Comparison of ENCODE assay signal across 9 cellular contexts in the genomic region with DNA sequence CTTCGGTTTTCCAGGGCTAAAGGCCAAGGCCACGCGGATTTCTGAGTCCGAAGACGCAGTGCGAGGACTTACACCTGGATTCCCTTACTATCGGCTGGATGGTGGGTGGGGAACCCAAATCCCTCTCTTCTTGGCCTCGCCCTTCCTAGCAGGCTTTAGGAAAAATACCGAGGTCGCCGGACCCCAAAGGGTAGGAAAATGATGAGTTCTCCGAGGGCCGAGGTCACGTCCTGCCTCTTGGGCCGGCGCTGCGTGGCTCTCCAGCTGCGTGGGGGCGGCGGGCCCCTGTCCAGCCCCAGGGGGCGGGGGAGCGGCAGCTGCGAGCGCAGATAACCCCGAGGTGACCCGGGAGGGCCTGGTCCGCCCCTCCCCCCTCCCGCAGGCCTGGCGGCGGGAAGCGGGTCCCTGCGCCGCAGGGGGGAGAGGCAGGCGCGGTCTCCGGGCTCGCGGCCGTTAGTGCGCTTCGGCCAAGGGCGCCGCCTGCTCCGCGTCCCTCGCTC. TPM values are rescaled to one million over a fixed set of nuclear protein-coding genes. Genes with fewer than 3 reads are reported as not detected.
DNase-seq lines count a peak whose midpoint lies in the region; ATAC-seq and TF ChIP-seq lines count a peak whose summit lies in the region.
"Had no signal": no experiment of that assay in that cellular context is flagged by ENCODE, and none has a peak within 500 bp of the region (broad histone marks: within the 10 kb centered on the region; RNA-seq: fewer than 3 reads in every experiment).

No MANE protein-coding gene starts in this region.

- no peak for DNase-seq in CD8-positive, alpha-beta memory T cell
- DNase-seq in GM23338 (ENCODE audit: low spot score) (peak; percentile 42), NCI-H128 (lab: John Stamatoyannopoulos, UW; ENCODE audit: unreplicated experiment) (no peak), NCI-H446 (lab: John Stamatoyannopoulos, UW) (no peak)
- no peak for DNase-seq in naive thymus-derived CD4-positive, alpha-beta T cell
- no peak for DNase-seq in stimulated activated CD4-positive, alpha-beta T cell treated with anti-CD3 and anti-CD28 coated beads, Interleukin-2, amount 100 ng/mL, for 48 hours

- POLR2A ChIA-PET in CD8-positive, alpha-beta memory T cell (lab: Charles Lee): no interaction called here
- POLR2A ChIA-PET in naive thymus-derived CD4-positive, alpha-beta T cell (lab: Charles Lee): no interaction called here

- no peak for TF ChIP-seq CTCF in GM23338 (conservative IDR thresholded peaks at IDR 0.05; ENCODE audit: low read depth in 2 of 2)

- H3K9me3 ChIP-seq in CD8-positive, alpha-beta memory T cell (ENCODE audit: low read length): no peaks in the 10 kb centered on the region
- no peaks in the 10 kb centered on the region for H3K9me3 ChIP-seq in naive thymus-derived CD4-positive, alpha-beta T cell (ENCODE audit: control insufficient read depth in 2 of 3, low read length in 3 of 3)

- peaks cover 60% of the 10 kb centered on the region for H3K27me3 ChIP-seq in CD8-positive, alpha-beta memory T cell (ENCODE audit: insufficient read depth, low read length, poor library complexity, severe bottlenecking)
- H3K27me3 ChIP-seq in GM23338 (ENCODE audit: insufficient read depth): peaks cover 100% of the 10 kb centered on the region
- peaks cover 26 to 45% of the 10 kb centered on the region in 2 donors for H3K27me3 ChIP-seq in naive thymus-derived CD4-positive, alpha-beta T cell (ENCODE audit: control insufficient read depth in 2 of 2, insufficient read depth in 2 of 2, low read length in 2 of 2)

- peak overlapping the region; percentile 61 to 88 (median 71) for H3K4me3 Mint-ChIP-seq in CD8-positive, alpha-beta memory T cell
- H3K4me3 Mint-ChIP-seq in GM23338: peak overlapping the region; percentile 75
- peak overlapping the region; percentile 67 for H3K4me3 Mint-ChIP-seq in activated T-helper 17 cell treated with anti-CD3 and anti-CD28 coated beads, Interleukin-2, amount 50 U/mL, for 72 hours
- H3K4me3 Mint-ChIP-seq in naive thymus-derived CD4-positive, alpha-beta T cell: peak overlapping the region; percentile 55 to 79 (median 71)

- peak overlapping the region; percentile 87 for H3K4me2 ChIP-seq in GM23338

- intact Hi-C loops in naive thymus-derived CD4-positive, alpha-beta T cell (cut with micrococcal nuclease): loop anchor here (1.0 to 10.0 kb wide), 4 partner anchors 10 to 488 kb away; partner anchors contain the start of gene BUB3 (in 1 of the 2)

- ATAC-seq in GM23338 (peak; percentile 3), HG02970 (IDR thresholded peaks at IDR 0.05; ENCODE audit: low FRiP score, unreplicated experiment) (no peak)
- ATAC-seq in activated T-helper 17 cell treated with anti-CD3 and anti-CD28 coated beads, Interleukin-2, amount 50 U/mL, for 72 hours (replicated peaks): no peak
- ATAC-seq in naive thymus-derived CD4-positive, alpha-beta T cell: no peak

- H3K36me3 Mint-ChIP-seq in CD8-positive, alpha-beta memory T cell: no peaks in the 10 kb centered on the region
- H3K36me3 Mint-ChIP-seq in GM23338 (ENCODE audit: low read depth): no peaks in the 10 kb centered on the region; the same call in 2 of the 3 replicates
- peaks cover 19% of the 10 kb centered on the region for H3K36me3 Mint-ChIP-seq in activated T-helper 17 cell treated with anti-CD3 and anti-CD28 coated beads, Interleukin-2, amount 50 U/mL, for 72 hours (ENCODE audit: low read depth)
- peaks cover 0 to 4% (median 0%) of the 10 kb centered on the region in 5 donors for H3K36me3 Mint-ChIP-seq in naive thymus-derived CD4-positive, alpha-beta T cell

- CTCF ChIA-PET in CD8-positive, alpha-beta memory T cell (lab: Charles Lee): interaction anchor here (2.2 to 2.3 kb wide), 2 partner anchors 11 to 424 kb away, joined by 9 to 27 read pairs; no protein-coding TSS in a partner anchor
- CTCF ChIA-PET in naive thymus-derived CD4-positive, alpha-beta T cell (lab: Charles Lee): interaction anchor here (0.6 to 2.1 kb wide), 5 partner anchors 23 to 1289 kb away, joined by 3 to 10 read pairs (median 3); no protein-coding TSS in a partner anchor

- H4K20me1 ChIP-seq in GM23338 (replicated peaks; ENCODE audit: insufficient read depth): peaks cover 5% of the 10 kb centered on the region

- no peaks in the 10 kb centered on the region for H3K79me2 ChIP-seq in GM23338 (replicated peaks; ENCODE audit: insufficient read depth)

- H3F3A ChIP-seq in GM23338 (replicated peaks; ENCODE audit: low read depth): peaks cover 24% of the 10 kb centered on the region; the same call in 1 of the 2 replicates

- H3K9me3 Mint-ChIP-seq in CD8-positive, alpha-beta memory T cell: peaks cover 0 to 2% (median 0%) of the 10 kb centered on the region in 5 donors
- H3K9me3 Mint-ChIP-seq in GM23338: peaks cover 12% of the 10 kb centered on the region
- no peaks in the 10 kb centered on the region for H3K9me3 Mint-ChIP-seq in activated T-helper 17 cell treated with anti-CD3 and anti-CD28 coated beads, Interleukin-2, amount 50 U/mL, for 72 hours
- H3K9me3 Mint-ChIP-seq in naive thymus-derived CD4-positive, alpha-beta T cell: peaks cover 0 to 3% (median 0%) of the 10 kb centered on the region in 11 donors

- H3K9me2 ChIP-seq in GM23338 (ENCODE audit: insufficient read depth): no peaks in the 10 kb centered on the region

- peaks cover 47% of the 10 kb centered on the region for H3K4me1 ChIP-seq in CD8-positive, alpha-beta memory T cell (ENCODE audit: insufficient read depth, low read length)
- peaks cover 28% of the 10 kb centered on the region for H3K4me1 ChIP-seq in GM23338 (ENCODE audit: insufficient read depth)
- H3K4me1 ChIP-seq in naive thymus-derived CD4-positive, alpha-beta T cell (ENCODE audit: control insufficient read depth in 2 of 2, insufficient read depth in 2 of 2, low read length in 2 of 2): peaks cover 23 to 52% of the 10 kb centered on the region in 2 donors

- H3K4me3 ChIP-seq in CD8-positive, alpha-beta memory T cell (ENCODE audit: low read length): peak overlapping the region; percentile 50
- H3K4me3 ChIP-seq in GM23338: peak overlapping the region; percentile 57
- H3K4me3 ChIP-seq in naive thymus-derived CD4-positive, alpha-beta T cell (ENCODE audit: low read length): peak overlapping the region; percentile 43

- H3K36me3 ChIP-seq in CD8-positive, alpha-beta memory T cell (ENCODE audit: insufficient read depth, low read length): no peaks in the 10 kb centered on the region
- no peaks in the 10 kb centered on the region for H3K36me3 ChIP-seq in GM23338 (ENCODE audit: insufficient read depth)
- no peaks in the 10 kb centered on the region for H3K36me3 ChIP-seq in naive thymus-derived CD4-positive, alpha-beta T cell (ENCODE audit: control insufficient read depth in 2 of 3, insufficient read depth in 3 of 3, low read length in 3 of 3)

- H2AFZ ChIP-seq in GM23338: peak overlapping the region; percentile 83; the same call in 1 of the 2 replicates

- peaks cover 37 to 57% (median 38%) of the 10 kb centered on the region in 3 donors for H3K4me1 Mint-ChIP-seq in CD8-positive, alpha-beta memory T cell
- peaks cover 35% of the 10 kb centered on the region for H3K4me1 Mint-ChIP-seq in GM23338
- peaks cover 10% of the 10 kb centered on the region for H3K4me1 Mint-ChIP-seq in activated T-helper 17 cell treated with anti-CD3 and anti-CD28 coated beads, Interleukin-2, amount 50 U/mL, for 72 hours
- peaks cover 15 to 53% (median 45%) of the 10 kb centered on the region in 7 donors for H3K4me1 Mint-ChIP-seq in naive thymus-derived CD4-positive, alpha-beta T cell

- H3K27ac ChIP-seq in CD8-positive, alpha-beta memory T cell (ENCODE audit: low read depth, low read length): peak overlapping the region; percentile 72
- no peak overlapping the region for H3K27ac ChIP-seq in GM23338 (ENCODE audit: low read depth)
- no peak overlapping the region for H3K27ac ChIP-seq in naive thymus-derived CD4-positive, alpha-beta T cell (ENCODE audit: low read depth, low read length)

- peak overlapping the region in 1 of 8 donors; percentile 69 for H3K27ac Mint-ChIP-seq in CD8-positive, alpha-beta memory T cell
- no peak overlapping the region for H3K27ac Mint-ChIP-seq in GM23338
- no peak overlapping the region for H3K27ac Mint-ChIP-seq in activated T-helper 17 cell treated with anti-CD3 and anti-CD28 coated beads, Interleukin-2, amount 50 U/mL, for 72 hours
- H3K27ac Mint-ChIP-seq in naive thymus-derived CD4-positive, alpha-beta T cell: peak overlapping the region in 1 of 9 donors; percentile 29

- H3K27me3 Mint-ChIP-seq in CD8-positive, alpha-beta memory T cell: peaks cover 55 to 80% of the 10 kb centered on the region in 2 donors
- peaks cover 94% of the 10 kb centered on the region for H3K27me3 Mint-ChIP-seq in GM23338 (ENCODE audit: insufficient read depth, low read depth, poor library complexity)
- peaks cover 57% of the 10 kb centered on the region for H3K27me3 Mint-ChIP-seq in activated T-helper 17 cell treated with anti-CD3 and anti-CD28 coated beads, Interleukin-2, amount 50 U/mL, for 72 hours
- H3K27me3 Mint-ChIP-seq in naive thymus-derived CD4-positive, alpha-beta T cell: peaks cover 71 to 83% (median 72%) of the 10 kb centered on the region in 5 donors

TF ChIP-seq in GM23338, 12 proteins besides CTCF, POLR2A, EP300 and RAD21 (continues in another document):
- TF ChIP-seq CREB1 (CRISPR knock-in tag; IDR thresholded peaks at IDR 0.05; ENCODE audit: low read depth) (no peak), EZH2 (IDR thresholded peaks at IDR 0.05; ENCODE audit: low read depth, unreplicated experiment) (no peak), EZH2phosphoT487 (IDR thresholded peaks at IDR 0.05; ENCODE audit: unreplicated experiment) (no peak)

RNA-seq across cellular contexts. Expression of gene HMX3, which starts 0.8 kb away (rescaled TPM):
- not detected for total RNA-seq in CD8-positive, alpha-beta memory T cell
- not detected for polyA plus RNA-seq in CD8-positive, alpha-beta memory T cell
- 0.23 and 0.35 TPM in 2 replicates for total RNA-seq in GM23338 (2014; rRNA removed; shearing (Covaris generic))
- not detected in 2 replicates for polyA plus RNA-seq in GM23338 (2016; fragmentation: Nextera tagmentation; extraction: Ambion mirVana)
- total RNA-seq in activated T-helper 17 cell treated with anti-CD3 and anti-CD28 coated beads, Interleukin-2, amount 50 U/mL, for 72 hours: under 1 TPM in 1 of 2 donors, not detected in 1; 0.21 TPM
- not detected for total RNA-seq in naive thymus-derived CD4-positive, alpha-beta T cell
- polyA plus RNA-seq in naive thymus-derived CD4-positive, alpha-beta T cell: not detected
- total RNA-seq: lung had no signal
- polyA plus RNA-seq: lung had no signal

RNA-seq across cellular contexts. Expression of gene HMX2, which starts 13.0 kb away (rescaled TPM):
- total RNA-seq in CD8-positive, alpha-beta memory T cell: not detected
- polyA plus RNA-seq in CD8-positive, alpha-beta memory T cell: not detected
- total RNA-seq in GM23338 (2014; rRNA removed; shearing (Covaris generic)): 0.97 and 2.6 TPM in 2 replicates
- polyA plus RNA-seq in GM23338 (2016; fragmentation: Nextera tagmentation; extraction: Ambion mirVana): 3.1 and 3.4 TPM in 2 replicates
- under 1 TPM in 1 of 2 donors, not detected in 1; 0.19 TPM for total RNA-seq in activated T-helper 17 cell treated with anti-CD3 and anti-CD28 coated beads, Interleukin-2, amount 50 U/mL, for 72 hours
- total RNA-seq in naive thymus-derived CD4-positive, alpha-beta T cell: not detected
- polyA plus RNA-seq in naive thymus-derived CD4-positive, alpha-beta T cell: under 1 TPM; 0.14 to 0.24 TPM
- total RNA-seq: lung had no signal
- polyA plus RNA-seq: lung had no signal

RNA-seq across cellular contexts. Expression of gene BUB3, which starts 19.2 kb away (rescaled TPM):
- 100 to 1,000 TPM; 254 to 255 TPM for total RNA-seq in CD8-positive, alpha-beta memory T cell
- 231 TPM for polyA plus RNA-seq in CD8-positive, alpha-beta memory T cell
- total RNA-seq in GM23338 (2014; rRNA removed; shearing (Covaris generic)): 272 and 361 TPM in 2 replicates
- 197 and 243 TPM in 2 replicates for polyA plus RNA-seq in GM23338 (2016; fragmentation: Nextera tagmentation; extraction: Ambion mirVana)
- 100 to 1,000 TPM; 311 to 324 TPM for total RNA-seq in activated T-helper 17 cell treated with anti-CD3 and anti-CD28 coated beads, Interleukin-2, amount 50 U/mL, for 72 hours
- total RNA-seq in naive thymus-derived CD4-positive, alpha-beta T cell: 100 to 1,000 TPM in 3 of 5 experiments, 10 to 100 TPM in 2; 91.4 to 195 (median 171) TPM
- 100 to 1,000 TPM; 230 to 255 TPM for polyA plus RNA-seq in naive thymus-derived CD4-positive, alpha-beta T cell
